Comparison of ENCODE assay signal across 2 cellular contexts in the genomic region with DNA sequence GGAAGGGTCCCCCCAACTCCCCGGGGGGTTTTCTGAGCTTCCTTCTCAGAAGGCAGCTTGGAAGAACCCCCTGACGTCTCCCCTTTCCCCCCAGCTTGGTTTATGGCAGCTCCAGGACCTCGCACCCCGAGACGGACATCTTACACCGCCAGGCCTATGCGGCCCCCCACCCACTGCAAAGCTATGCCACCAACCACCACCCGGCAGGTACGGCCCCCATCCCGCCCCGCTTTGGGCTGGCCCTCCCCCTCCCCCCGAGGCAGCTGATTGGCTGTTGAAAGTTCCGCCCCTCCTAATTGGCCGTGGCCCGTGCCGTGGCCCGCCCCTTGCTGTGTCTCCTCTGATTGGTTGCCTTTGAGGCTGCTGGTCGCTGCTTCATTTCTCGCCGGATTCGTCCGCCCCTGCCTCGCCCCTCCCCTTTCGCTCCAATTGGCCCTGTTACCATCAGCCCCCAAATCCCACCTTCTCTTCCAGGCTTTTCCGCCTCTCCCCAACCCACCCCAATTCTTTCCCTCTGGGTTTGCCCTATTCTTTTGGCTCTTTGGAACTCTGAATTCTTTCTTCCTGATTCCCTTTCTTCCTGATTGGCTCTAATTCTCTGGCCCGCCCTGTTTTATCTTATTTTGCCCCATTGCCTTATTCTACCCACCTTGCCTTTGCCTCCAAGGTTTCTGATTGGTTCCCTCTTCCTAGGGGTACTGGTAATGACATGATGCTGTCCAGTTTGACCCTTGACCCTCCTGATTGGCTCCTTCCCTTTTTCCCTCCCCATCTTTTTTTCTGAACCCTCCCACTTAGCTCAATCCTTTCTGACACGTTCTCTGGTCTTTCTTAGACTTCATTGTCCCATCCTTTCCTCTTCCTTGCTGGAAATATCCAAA.
A peak's percentile ranks its signal among the peaks of the same experiment; 100 is the strongest.
TF ChIP-seq lines count a peak whose summit lies in the region.

No MANE protein-coding gene starts in this region.

TF ChIP-seq in GM23338, 12 proteins besides CTCF, POLR2A, EP300 and RAD21:
- peak; percentile 37; the same call in 1 of the 2 replicates for TF ChIP-seq CREB1 (CRISPR knock-in tag; IDR thresholded peaks at IDR 0.05; ENCODE audit: low read depth)
- no peak for TF ChIP-seq ETS1 (IDR thresholded peaks at IDR 0.05)
- TF ChIP-seq ZNF114 (CRISPR knock-in tag; IDR thresholded peaks at IDR 0.05): no peak
- TF ChIP-seq REST (IDR thresholded peaks at IDR 0.05; ENCODE audit: unreplicated experiment): no peak
- no peak for TF ChIP-seq NANOG (IDR thresholded peaks at IDR 0.05; ENCODE audit: borderline replicate concordance)
- TF ChIP-seq EZH2phosphoT487 (IDR thresholded peaks at IDR 0.05; ENCODE audit: unreplicated experiment): no peak
- peak; percentile 76 for TF ChIP-seq POLR2AphosphoS5 (IDR thresholded peaks at IDR 0.05; ENCODE audit: low read depth)
- no peak for TF ChIP-seq JUNB (IDR thresholded peaks at IDR 0.05; ENCODE audit: unreplicated experiment)
- no peak for TF ChIP-seq STAT1 (IDR thresholded peaks at IDR 0.05; ENCODE audit: unreplicated experiment)
TF ChIP-seq in GM23338: peak in this region for 2.

TF ChIP-seq in GM12878, 131 proteins besides CTCF, POLR2A, EP300 and RAD21 (continues in another document):
- TF ChIP-seq FOXM1 (IDR thresholded peaks at IDR 0.05; ENCODE audit: low read depth, low read length): no peak
- TF ChIP-seq CREB1 (IDR thresholded peaks at IDR 0.05; ENCODE audit: low read depth): peak; percentile 61; the same call in 1 of the 2 replicates
- no peak for TF ChIP-seq CBX5 (IDR thresholded peaks at IDR 0.05; ENCODE audit: low read depth)
- TF ChIP-seq TCF12 (IDR thresholded peaks at IDR 0.05; ENCODE audit: low read depth, low read length): no peak
- no peak for TF ChIP-seq KLF5 (IDR thresholded peaks at IDR 0.05; ENCODE audit: partially characterized antibody)
- TF ChIP-seq EZH2 (IDR thresholded peaks at IDR 0.05; ENCODE audit: borderline replicate concordance, control insufficient read depth, low read depth, low read length): no peak
- no peak for TF ChIP-seq MXI1 (IDR thresholded peaks at IDR 0.05; ENCODE audit: low read depth, low read length)
- no peak for TF ChIP-seq SKIL (IDR thresholded peaks at IDR 0.05; ENCODE audit: low read depth, poor library complexity, severe bottlenecking)
- TF ChIP-seq BACH1 (IDR thresholded peaks at IDR 0.05; ENCODE audit: borderline replicate concordance): no peak
- TF ChIP-seq ELK1 (IDR thresholded peaks at IDR 0.05; ENCODE audit: low read depth, low read length): no peak
- TF ChIP-seq SREBF1 (IDR thresholded peaks at IDR 0.05; ENCODE audit: low read length): no peak
- no peak for TF ChIP-seq ZNF274 (IDR thresholded peaks at IDR 0.05; ENCODE audit: insufficient read depth, insufficient read length)
- no peak for TF ChIP-seq ATF2 (IDR thresholded peaks at IDR 0.05; ENCODE audit: low read length)
- TF ChIP-seq RAD51 (IDR thresholded peaks at IDR 0.05): peak; percentile 37; the same call in 1 of the 2 replicates
- no peak for TF ChIP-seq EED (IDR thresholded peaks at IDR 0.05; ENCODE audit: low read depth)
- peak; percentile 45 for TF ChIP-seq FOS (IDR thresholded peaks at IDR 0.05; ENCODE audit: borderline replicate concordance, extremely low read depth, insufficient read length)
- no peak for TF ChIP-seq IKZF2 (IDR thresholded peaks at IDR 0.05)
- TF ChIP-seq, protein P1, sequence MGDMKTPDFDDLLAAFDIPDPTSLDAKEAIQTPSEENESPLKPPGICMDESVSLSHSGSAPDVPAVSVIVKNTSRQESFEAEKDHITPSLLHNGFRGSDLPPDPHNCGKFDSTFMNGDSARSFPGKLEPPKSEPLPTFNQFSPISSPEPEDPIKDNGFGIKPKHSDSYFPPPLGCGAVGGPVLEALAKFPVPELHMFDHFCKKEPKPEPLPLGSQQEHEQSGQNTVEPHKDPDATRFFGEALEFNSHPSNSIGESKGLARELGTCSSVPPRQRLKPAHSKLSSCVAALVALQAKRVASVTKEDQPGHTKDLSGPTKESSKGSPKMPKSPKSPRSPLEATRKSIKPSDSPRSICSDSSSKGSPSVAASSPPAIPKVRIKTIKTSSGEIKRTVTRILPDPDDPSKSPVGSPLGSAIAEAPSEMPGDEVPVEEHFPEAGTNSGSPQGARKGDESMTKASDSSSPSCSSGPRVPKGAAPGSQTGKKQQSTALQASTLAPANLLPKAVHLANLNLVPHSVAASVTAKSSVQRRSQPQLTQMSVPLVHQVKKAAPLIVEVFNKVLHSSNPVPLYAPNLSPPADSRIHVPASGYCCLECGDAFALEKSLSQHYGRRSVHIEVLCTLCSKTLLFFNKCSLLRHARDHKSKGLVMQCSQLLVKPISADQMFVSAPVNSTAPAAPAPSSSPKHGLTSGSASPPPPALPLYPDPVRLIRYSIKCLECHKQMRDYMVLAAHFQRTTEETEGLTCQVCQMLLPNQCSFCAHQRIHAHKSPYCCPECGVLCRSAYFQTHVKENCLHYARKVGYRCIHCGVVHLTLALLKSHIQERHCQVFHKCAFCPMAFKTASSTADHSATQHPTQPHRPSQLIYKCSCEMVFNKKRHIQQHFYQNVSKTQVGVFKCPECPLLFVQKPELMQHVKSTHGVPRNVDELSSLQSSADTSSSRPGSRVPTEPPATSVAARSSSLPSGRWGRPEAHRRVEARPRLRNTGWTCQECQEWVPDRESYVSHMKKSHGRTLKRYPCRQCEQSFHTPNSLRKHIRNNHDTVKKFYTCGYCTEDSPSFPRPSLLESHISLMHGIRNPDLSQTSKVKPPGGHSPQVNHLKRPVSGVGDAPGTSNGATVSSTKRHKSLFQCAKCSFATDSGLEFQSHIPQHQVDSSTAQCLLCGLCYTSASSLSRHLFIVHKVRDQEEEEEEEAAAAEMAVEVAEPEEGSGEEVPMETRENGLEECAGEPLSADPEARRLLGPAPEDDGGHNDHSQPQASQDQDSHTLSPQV (IDR thresholded peaks at IDR 0.05): no peak
- TF ChIP-seq, protein P2, sequence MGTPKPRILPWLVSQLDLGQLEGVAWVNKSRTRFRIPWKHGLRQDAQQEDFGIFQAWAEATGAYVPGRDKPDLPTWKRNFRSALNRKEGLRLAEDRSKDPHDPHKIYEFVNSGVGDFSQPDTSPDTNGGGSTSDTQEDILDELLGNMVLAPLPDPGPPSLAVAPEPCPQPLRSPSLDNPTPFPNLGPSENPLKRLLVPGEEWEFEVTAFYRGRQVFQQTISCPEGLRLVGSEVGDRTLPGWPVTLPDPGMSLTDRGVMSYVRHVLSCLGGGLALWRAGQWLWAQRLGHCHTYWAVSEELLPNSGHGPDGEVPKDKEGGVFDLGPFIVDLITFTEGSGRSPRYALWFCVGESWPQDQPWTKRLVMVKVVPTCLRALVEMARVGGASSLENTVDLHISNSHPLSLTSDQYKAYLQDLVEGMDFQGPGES (IDR thresholded peaks at IDR 0.05): peak; percentile 74
- no peak for TF ChIP-seq ZNF217 (IDR thresholded peaks at IDR 0.05)
- no peak; the same call in 1 of the 2 replicates for TF ChIP-seq HSF1 (IDR thresholded peaks at IDR 0.05; ENCODE audit: low read depth, low read length)
- peak; percentile 44; the same call in 1 of the 2 replicates for TF ChIP-seq NR2F1 (conservative IDR thresholded peaks at IDR 0.05)
- TF ChIP-seq IRF4 (IDR thresholded peaks at IDR 0.05; ENCODE audit: low read depth, low read length): no peak
- TF ChIP-seq POLR2AphosphoS2 (IDR thresholded peaks at IDR 0.05; ENCODE audit: low read depth, low read length): no peak
- no peak for TF ChIP-seq SRF (IDR thresholded peaks at IDR 0.05; ENCODE audit: low read depth in 2 of 2, low read length in 2 of 2)
- TF ChIP-seq MYB (IDR thresholded peaks at IDR 0.05; ENCODE audit: borderline replicate concordance, low read depth, low read length): no peak
- TF ChIP-seq NRF1 (conservative IDR thresholded peaks at IDR 0.05; ENCODE audit: low read depth, low read length): no peak
- peak; percentile 56 for TF ChIP-seq NR2C1 (IDR thresholded peaks at IDR 0.05)
- no peak for TF ChIP-seq SMAD1 (IDR thresholded peaks at IDR 0.05; ENCODE audit: low read depth, partially characterized antibody)
- no peak for TF ChIP-seq STAT3 (IDR thresholded peaks at IDR 0.05; ENCODE audit: low read depth, low read length)
- TF ChIP-seq RCOR1 (conservative IDR thresholded peaks at IDR 0.05; ENCODE audit: low read depth, low read length): no peak
- TF ChIP-seq RFX5 (IDR thresholded peaks at IDR 0.05; ENCODE audit: low read depth, low read length): peak; percentile 65
- no peak for TF ChIP-seq JUNB (IDR thresholded peaks at IDR 0.05)
- no peak for TF ChIP-seq CUX1 (IDR thresholded peaks at IDR 0.05; ENCODE audit: insufficient replicate concordance, low read depth, low read length)
- no peak for TF ChIP-seq CBX3 (IDR thresholded peaks at IDR 0.05; ENCODE audit: borderline replicate concordance, low read depth)
- no peak for TF ChIP-seq MEF2B (IDR thresholded peaks at IDR 0.05; ENCODE audit: partially characterized antibody, poor library complexity, severe bottlenecking)
- no peak for TF ChIP-seq RBBP5 (conservative IDR thresholded peaks at IDR 0.05)
- TF ChIP-seq, protein P3, sequence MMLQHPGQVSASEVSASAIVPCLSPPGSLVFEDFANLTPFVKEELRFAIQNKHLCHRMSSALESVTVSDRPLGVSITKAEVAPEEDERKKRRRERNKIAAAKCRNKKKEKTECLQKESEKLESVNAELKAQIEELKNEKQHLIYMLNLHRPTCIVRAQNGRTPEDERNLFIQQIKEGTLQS (IDR thresholded peaks at IDR 0.05; ENCODE audit: borderline replicate concordance, extremely low read depth, low read depth, low read length): no peak
- TF ChIP-seq POLR2AphosphoS5 (IDR thresholded peaks at IDR 0.05; ENCODE audit: low read length): no peak
